Comparison of ENCODE assay signal across 9 cellular contexts in the genomic region with DNA sequence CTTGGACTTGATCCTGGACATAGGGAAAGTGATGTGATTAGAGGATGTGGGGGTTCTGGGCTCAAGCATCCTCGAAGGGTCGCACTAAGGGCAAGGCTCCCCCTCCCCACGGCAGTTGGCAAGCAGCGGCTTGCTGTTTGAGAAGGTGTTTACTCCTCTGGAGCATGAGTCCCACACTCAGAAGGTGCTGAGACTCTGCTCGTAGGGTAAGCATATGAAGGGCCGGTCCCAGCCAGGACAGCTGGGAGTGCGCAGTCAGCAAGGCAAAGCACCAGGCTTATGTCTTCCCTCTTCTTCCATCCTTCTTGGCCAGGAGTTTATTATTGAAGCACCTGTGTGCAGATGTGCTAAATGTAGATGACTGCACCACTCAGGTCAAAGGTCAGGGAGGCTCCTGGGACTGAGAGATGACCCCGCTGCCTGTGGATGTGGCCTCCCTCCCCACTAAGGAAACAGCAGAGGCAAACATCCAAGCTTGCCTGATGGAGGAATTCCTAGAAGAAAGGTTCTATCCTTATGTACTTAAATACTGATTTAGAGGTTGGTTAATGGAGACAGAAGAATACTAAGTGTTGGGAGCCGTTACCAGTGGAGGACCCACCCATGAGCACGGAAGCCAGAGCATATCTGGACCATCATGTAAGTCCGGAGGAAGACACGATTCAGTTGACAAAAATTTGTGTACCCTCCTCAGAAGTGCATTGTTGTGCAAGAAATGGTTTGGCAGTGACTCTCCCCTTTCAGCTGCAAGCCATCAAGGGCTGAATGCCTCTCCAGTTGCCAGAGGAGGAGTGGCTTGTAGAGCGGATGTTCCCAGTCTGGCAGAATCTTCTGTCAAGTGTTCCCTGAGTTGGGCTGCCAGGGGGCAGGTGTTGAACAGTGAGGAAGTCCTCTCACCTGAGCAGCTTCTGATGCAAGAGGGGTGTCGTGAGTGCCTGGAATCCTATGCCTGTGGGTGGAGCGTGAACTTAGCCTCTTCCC. TPM values are rescaled to one million over a fixed set of nuclear protein-coding genes. Genes with fewer than 3 reads are reported as not detected.
A peak's percentile ranks its signal among the peaks of the same experiment; 100 is the strongest.
DNase-seq lines count a peak whose midpoint lies in the region; ATAC-seq and TF ChIP-seq lines count a peak whose summit lies in the region.
"Had no signal": no experiment of that assay in that cellular context is flagged by ENCODE, and none has a peak within 500 bp of the region (broad histone marks: within the 10 kb centered on the region; RNA-seq: fewer than 3 reads in every experiment).

No MANE protein-coding gene starts in this region.

- H3K9me2 ChIP-seq in MM.1S (replicated peaks; ENCODE audit: insufficient read depth, low read length): no peaks in the 10 kb centered on the region

- H3F3A ChIP-seq in MM.1S (ENCODE audit: insufficient read depth, low read length): peaks cover 10% of the 10 kb centered on the region

- no peak overlapping the region for H3K4me3 ChIP-seq in esophagus squamous epithelium
- no peak overlapping the region for H3K4me3 ChIP-seq in MM.1S (ENCODE audit: low read length)

- H3K4me2 ChIP-seq in MM.1S (ENCODE audit: low read depth, low read length): no peak overlapping the region

- DNase-seq in Caki2 (ENCODE audit: low read depth) (peak; percentile 61), NCI-H345 treated with DMSO at 0.1 percent for 48 hours (lab: John Stamatoyannopoulos, UW; ENCODE audit: unreplicated experiment) (peak; percentile 62), esophagus squamous epithelium (lab: John Stamatoyannopoulos, UW) (peak; percentile 30), T-helper 9 cell (no peak), MM.1S (no peak), OCI-M2 (lab: John Stamatoyannopoulos, UW; ENCODE audit: unreplicated experiment) (no peak)

- H3K4me1 ChIP-seq in esophagus squamous epithelium: peaks cover 27 to 46% (median 36%) of the 10 kb centered on the region in 3 donors
- peaks cover 21% of the 10 kb centered on the region for H3K4me1 ChIP-seq in MM.1S (ENCODE audit: low read length)

- TF ChIP-seq POLR2A in esophagus squamous epithelium (IDR thresholded peaks at IDR 0.05): no peak

- no peak for TF ChIP-seq CTCF in esophagus squamous epithelium (IDR thresholded peaks at IDR 0.05)
- no peak for TF ChIP-seq CTCF in nephron (IDR thresholded peaks at IDR 0.05; ENCODE audit: unreplicated experiment in 3 of 3)
- no peak for TF ChIP-seq CTCF in MM.1S (IDR thresholded peaks at IDR 0.05; ENCODE audit: low read length)

- no peaks in the 10 kb centered on the region for H3K79me2 ChIP-seq in MM.1S (ENCODE audit: low read length)

- H3K27ac ChIP-seq in esophagus squamous epithelium (peak overlapping the region; percentile 40 to 89 (median 74)), MM.1S (ENCODE audit: low read length) (no peak overlapping the region)

- H4K20me1 ChIP-seq in MM.1S (ENCODE audit: insufficient read depth, low read length): no peaks in the 10 kb centered on the region

- no peaks in the 10 kb centered on the region for H3K9me3 Mint-ChIP-seq in nephron

- peak overlapping the region in 2 of 3 experiments; percentile 76 to 89 for H3K27ac Mint-ChIP-seq in nephron
- H3K27ac Mint-ChIP-seq: activated naive CD8-positive, alpha-beta T cell had no signal

- in situ Hi-C loops in Caki2 (cut with HindIII; ENCODE audit: low pct_unique_long_range_greater_than_20kb, low sequenced_read_pairs): no loop called here

- H3K4me3 Mint-ChIP-seq in nephron: peak overlapping the region in 1 of 3 experiments; percentile 40
- H3K4me3 Mint-ChIP-seq: activated naive CD8-positive, alpha-beta T cell had no signal

- peaks cover 28% of the 10 kb centered on the region for H3K4me1 Mint-ChIP-seq in nephron

- H2AFZ ChIP-seq in MM.1S (ENCODE audit: low read length): no peak overlapping the region

- intact Hi-C loops in esophagus squamous epithelium (cut with DNase I): no loop called here

- H3K36me3 ChIP-seq in esophagus squamous epithelium (no peaks in the 10 kb centered on the region), MM.1S (replicated peaks; ENCODE audit: insufficient read depth, low read length) (no peaks in the 10 kb centered on the region)

- H3K9ac ChIP-seq in MM.1S (ENCODE audit: low read length): no peak overlapping the region

- 50 to 58% methylated on average over 11 to 13 of the region's 15 CpGs for WGBS in esophagus squamous epithelium, 2 donors

- H3K27me3 ChIP-seq in esophagus squamous epithelium (no peaks in the 10 kb centered on the region), MM.1S (replicated peaks; ENCODE audit: insufficient read depth, low read length) (no peaks in the 10 kb centered on the region)

- H3K9me3 ChIP-seq in esophagus squamous epithelium (no peaks in the 10 kb centered on the region), MM.1S (replicated peaks; ENCODE audit: insufficient read depth, low read length) (no peaks in the 10 kb centered on the region)

- ATAC-seq in HG02763 (IDR thresholded peaks at IDR 0.05; ENCODE audit: unreplicated experiment): no peak

- H3K36me3 Mint-ChIP-seq in nephron (ENCODE audit: low read depth): no peaks in the 10 kb centered on the region
- H3K36me3 Mint-ChIP-seq: activated naive CD8-positive, alpha-beta T cell had no signal

- H3K27me3 Mint-ChIP-seq in nephron (ENCODE audit: low read depth): peaks cover 18% of the 10 kb centered on the region
- H3K27me3 Mint-ChIP-seq: activated naive CD8-positive, alpha-beta T cell had no signal

RNA-seq across cellular contexts. Expression of gene CDKN2AIPNL, which starts 27.2 kb away (rescaled TPM):
- 62.5 and 74.1 TPM in 2 replicates for total RNA-seq in Caki2 (2014; rRNA removed; shearing (Covaris generic); ENCODE audit: low replicate concordance)
- 10 to 100 TPM in 3 of 4 donors, 1 to 10 TPM in 1; 6.9 to 28.3 (median 13.2) TPM for total RNA-seq in esophagus squamous epithelium

Comparison
In these comparisons a context has a peak if more than half of its experiments do, and no peak if none do; other contexts are left out.
1. DNase-seq: peak in Caki2 (single experiment), NCI-H345 treated with DMSO at 0.1 percent for 48 hours (single experiment) and esophagus squamous epithelium (single experiment); none in T-helper 9 cell (single experiment), MM.1S (single experiment) and OCI-M2 (single experiment).